In genomic region chrX:37409278-37409677, GRCh38 we compare ENCODE assay signal across 1 cellular context.
TF ChIP-seq lines count a peak whose summit lies in the region.

No MANE protein-coding gene starts in this region.

TF ChIP-seq in HepG2, 621 proteins besides CTCF, POLR2A, EP300 and RAD21 (continued from another document):
- TF ChIP-seq, protein P1, sequence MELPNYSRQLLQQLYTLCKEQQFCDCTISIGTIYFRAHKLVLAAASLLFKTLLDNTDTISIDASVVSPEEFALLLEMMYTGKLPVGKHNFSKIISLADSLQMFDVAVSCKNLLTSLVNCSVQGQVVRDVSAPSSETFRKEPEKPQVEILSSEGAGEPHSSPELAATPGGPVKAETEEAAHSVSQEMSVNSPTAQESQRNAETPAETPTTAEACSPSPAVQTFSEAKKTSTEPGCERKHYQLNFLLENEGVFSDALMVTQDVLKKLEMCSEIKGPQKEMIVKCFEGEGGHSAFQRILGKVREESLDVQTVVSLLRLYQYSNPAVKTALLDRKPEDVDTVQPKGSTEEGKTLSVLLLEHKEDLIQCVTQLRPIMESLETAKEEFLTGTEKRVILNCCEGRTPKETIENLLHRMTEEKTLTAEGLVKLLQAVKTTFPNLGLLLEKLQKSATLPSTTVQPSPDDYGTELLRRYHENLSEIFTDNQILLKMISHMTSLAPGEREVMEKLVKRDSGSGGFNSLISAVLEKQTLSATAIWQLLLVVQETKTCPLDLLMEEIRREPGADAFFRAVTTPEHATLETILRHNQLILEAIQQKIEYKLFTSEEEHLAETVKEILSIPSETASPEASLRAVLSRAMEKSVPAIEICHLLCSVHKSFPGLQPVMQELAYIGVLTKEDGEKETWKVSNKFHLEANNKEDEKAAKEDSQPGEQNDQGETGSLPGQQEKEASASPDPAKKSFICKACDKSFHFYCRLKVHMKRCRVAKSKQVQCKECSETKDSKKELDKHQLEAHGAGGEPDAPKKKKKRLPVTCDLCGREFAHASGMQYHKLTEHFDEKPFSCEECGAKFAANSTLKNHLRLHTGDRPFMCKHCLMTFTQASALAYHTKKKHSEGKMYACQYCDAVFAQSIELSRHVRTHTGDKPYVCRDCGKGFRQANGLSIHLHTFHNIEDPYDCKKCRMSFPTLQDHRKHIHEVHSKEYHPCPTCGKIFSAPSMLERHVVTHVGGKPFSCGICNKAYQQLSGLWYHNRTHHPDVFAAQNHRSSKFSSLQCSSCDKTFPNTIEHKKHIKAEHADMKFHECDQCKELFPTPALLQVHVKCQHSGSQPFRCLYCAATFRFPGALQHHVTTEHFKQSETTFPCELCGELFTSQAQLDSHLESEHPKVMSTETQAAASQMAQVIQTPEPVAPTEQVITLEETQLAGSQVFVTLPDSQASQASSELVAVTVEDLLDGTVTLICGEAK (IDR thresholded peaks at IDR 0.05) = no peak
- TF ChIP-seq, protein P1 (CRISPR knock-in tag; IDR thresholded peaks at IDR 0.05) = no peak
- TF ChIP-seq, protein P2, sequence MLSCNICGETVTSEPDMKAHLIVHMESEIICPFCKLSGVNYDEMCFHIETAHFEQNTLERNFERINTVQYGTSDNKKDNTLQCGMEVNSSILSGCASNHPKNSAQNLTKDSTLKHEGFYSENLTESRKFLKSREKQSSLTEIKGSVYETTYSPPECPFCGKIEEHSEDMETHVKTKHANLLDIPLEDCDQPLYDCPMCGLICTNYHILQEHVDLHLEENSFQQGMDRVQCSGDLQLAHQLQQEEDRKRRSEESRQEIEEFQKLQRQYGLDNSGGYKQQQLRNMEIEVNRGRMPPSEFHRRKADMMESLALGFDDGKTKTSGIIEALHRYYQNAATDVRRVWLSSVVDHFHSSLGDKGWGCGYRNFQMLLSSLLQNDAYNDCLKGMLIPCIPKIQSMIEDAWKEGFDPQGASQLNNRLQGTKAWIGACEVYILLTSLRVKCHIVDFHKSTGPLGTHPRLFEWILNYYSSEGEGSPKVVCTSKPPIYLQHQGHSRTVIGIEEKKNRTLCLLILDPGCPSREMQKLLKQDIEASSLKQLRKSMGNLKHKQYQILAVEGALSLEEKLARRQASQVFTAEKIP (CRISPR knock-in tag; IDR thresholded peaks at IDR 0.05; ENCODE audit: borderline replicate concordance) = no peak
TF ChIP-seq in HepG2: peak in this region for 0.
